In genomic region chr2:158325782-158326335, GRCh38 we compare ENCODE assay signal across 20 cellular contexts.
DNase-seq lines count a peak whose midpoint lies in the region; ATAC-seq and TF ChIP-seq lines count a peak whose summit lies in the region.
"Had no signal": no experiment of that assay in that cellular context is flagged by ENCODE, and none has a peak within 500 bp of the region (broad histone marks: within the 10 kb centered on the region; RNA-seq: fewer than 3 reads in every experiment).

No MANE protein-coding gene starts in this region.

- H3K27me3 ChIP-seq in cardiac muscle cell: no peaks in the 10 kb centered on the region
- H3K27me3 ChIP-seq in SJCRH30: no peaks in the 10 kb centered on the region
- no peaks in the 10 kb centered on the region for H3K27me3 ChIP-seq in Peyer's patch

- intact Hi-C loops in Right ventricle myocardium inferior (cut with DNase I): no loop called here

- no peaks in the 10 kb centered on the region for H3K9me3 ChIP-seq in cardiac muscle cell (ENCODE audit: low read depth)
- H3K9me3 ChIP-seq in SJCRH30 (replicated peaks): no peaks in the 10 kb centered on the region; the same call in 1 of the 2 replicates
- H3K9me3 ChIP-seq in Peyer's patch: no peaks in the 10 kb centered on the region
- H3K9me3 ChIP-seq: A549, HAP-1 had no signal

- TF ChIP-seq CTCF in cardiac muscle cell (IDR thresholded peaks at IDR 0.05; ENCODE audit: low read depth, low read length): no peak
- TF ChIP-seq CTCF in Peyer's patch (IDR thresholded peaks at IDR 0.05): no peak

- H3K4me1 ChIP-seq in cardiac muscle cell (ENCODE audit: low read depth) (peaks cover 11% of the 10 kb centered on the region), SJCRH30 (peaks cover 13% of the 10 kb centered on the region), Peyer's patch (no peaks in the 10 kb centered on the region)
- H3K4me1 ChIP-seq: A549, Caco-2, HAP-1 had no signal

- ATAC-seq in Right ventricle myocardium inferior: no peak
- no peak for ATAC-seq in GM18870 (IDR thresholded peaks at IDR 0.05; ENCODE audit: unreplicated experiment)
- ATAC-seq in GM18867 (IDR thresholded peaks at IDR 0.05; ENCODE audit: unreplicated experiment): no peak
- ATAC-seq: A549, HepG2 had no signal

- TF ChIP-seq POLR2A in Peyer's patch (IDR thresholded peaks at IDR 0.05): no peak

- H3K4me3 ChIP-seq in cardiac muscle cell (no peak overlapping the region), SJCRH30 (no peak overlapping the region), Peyer's patch (no peak overlapping the region)
- H3K4me3 ChIP-seq: A549, GM23248, HAP-1 had no signal

- peak overlapping the region; percentile 8 for H3K27ac ChIP-seq in cardiac muscle cell
- peak overlapping the region; percentile 48 for H3K27ac ChIP-seq in SJCRH30
- no peak overlapping the region for H3K27ac ChIP-seq in Peyer's patch
- H3K27ac ChIP-seq: 22Rv1, A549, C4-2B, GM23248 had no signal

- DNase-seq in cardiac muscle cell (ENCODE audit: low read depth in 1 of 2, low spot score in 1 of 2) (peak in 1 of 2 donors; percentile 60), Right ventricle myocardium inferior (ENCODE audit: missing footprints) (no peak), SJCRH30 (no peak), kidney tubule cell (ENCODE audit: low spot score) (peak; percentile 17), Peyer's patch (no peak)
- DNase-seq in effector CD8-positive, alpha-beta T cell (lab: John Stamatoyannopoulos, UW): no peak
- DNase-seq: AML-193; Caco-2; CD4-positive, alpha-beta T cell; DMS153; DMS79; GF-D8 had no signal

- H3K36me3 ChIP-seq in cardiac muscle cell (no peaks in the 10 kb centered on the region), SJCRH30 (no peaks in the 10 kb centered on the region), Peyer's patch (no peaks in the 10 kb centered on the region)
- H3K36me3 ChIP-seq: HAP-1 had no signal

Comparison
In these comparisons a context has a peak if more than half of its experiments do, and no peak if none do; other contexts are left out.
1. H3K27ac ChIP-seq: peak in cardiac muscle cell (single experiment) and SJCRH30 (single experiment); none in Peyer's patch (0 of 4).